ENCODE assay signal across 16 cellular contexts in the genomic region with DNA sequence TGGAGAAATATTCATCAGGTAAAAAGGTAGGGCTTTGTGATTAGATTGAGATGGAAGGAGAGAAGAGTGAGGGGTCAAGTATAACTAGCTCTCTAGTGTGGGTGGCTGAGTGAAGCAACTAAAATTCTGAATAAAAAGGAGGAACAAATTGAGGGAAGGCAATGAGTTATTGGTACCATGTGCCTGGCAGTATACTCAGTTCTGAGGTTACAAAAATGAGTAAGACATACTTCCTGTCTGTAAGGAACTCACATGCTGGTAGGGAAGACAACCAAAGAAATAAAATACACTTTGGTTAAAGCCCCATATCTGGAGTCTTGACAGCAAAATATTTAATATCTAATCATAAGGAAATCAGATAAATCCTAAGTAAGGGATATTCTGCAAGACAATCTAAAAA.
"Had no signal": no experiment of that assay in that cellular context is flagged by ENCODE, and none has a peak within 500 bp of the region (broad histone marks: within the 10 kb centered on the region; RNA-seq: fewer than 3 reads in every experiment).

No MANE protein-coding gene starts in this region.

- H3K36me3 ChIP-seq: gastrocnemius medialis, left lung, spleen had no signal

- H3K9me3 ChIP-seq: gastrocnemius medialis, left lung, spleen had no signal

- ATAC-seq: gastrocnemius medialis; left lung; natural killer cell treated with Interleukin-12 subunit alpha and Interleukin-12 subunit beta and Interleukin-15 and Interleukin-18, amount 100 ng/mL, for 72 hours; WTC11 had no signal

- H3K4me3 ChIP-seq: gastrocnemius medialis, left lung, lung, spleen had no signal

- H3K4me1 ChIP-seq: gastrocnemius medialis, left lung, spleen had no signal

- H3K27me3 ChIP-seq: gastrocnemius medialis, left lung, spleen had no signal

- H3K27ac ChIP-seq: gastrocnemius medialis, left lung, spleen had no signal

- DNase-seq: activated gamma-delta T cell treated with Interleukin-2 at 50 U/mL for 16 hours; activated T-cell treated with anti-CD3 and anti-CD28 coated beads, Interleukin-2, amount 50 U/mL, for 1 hour; aorta; central memory CD4-positive, alpha-beta T cell; dermis blood vessel endothelial cell; effector memory CD4-positive, alpha-beta T cell; gastrocnemius medialis; hippocampal formation; kidney glomerular epithelial cell; left lung; spleen; stimulated activated CD4-positive, alpha-beta T cell treated with anti-CD3 and anti-CD28 coated beads, Interleukin-4, amount 100 ng/mL, for 1 hour; stimulated activated naive CD4-positive, alpha-beta T cell had no signal
